17 cellular contexts compared by ENCODE assay signal in the genomic region with DNA sequence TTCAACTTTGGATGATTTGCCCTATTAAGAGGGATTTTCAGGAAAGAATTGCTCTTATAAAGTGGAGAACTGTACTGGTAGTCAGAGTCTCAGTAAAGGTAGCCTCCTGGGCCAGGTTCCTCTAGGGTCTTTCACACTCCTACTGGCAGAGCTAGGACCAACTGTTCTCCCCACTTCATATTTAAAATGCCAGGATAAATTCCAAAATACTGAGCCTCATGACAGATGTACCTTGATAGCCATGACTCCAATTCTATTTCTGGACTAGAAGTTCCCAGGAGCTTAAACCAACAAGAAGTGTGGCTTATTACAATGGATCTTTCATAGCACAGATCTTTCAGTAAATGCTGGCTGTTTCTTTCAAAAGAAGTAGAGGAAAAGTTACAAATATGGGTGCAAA.
"Had no signal": no experiment of that assay in that cellular context is flagged by ENCODE, and none has a peak within 500 bp of the region (broad histone marks: within the 10 kb centered on the region; RNA-seq: fewer than 3 reads in every experiment).

No MANE protein-coding gene starts in this region.

- H3K27ac ChIP-seq: adrenal gland, cardiac muscle cell, colonic mucosa, tibial artery, VCaP had no signal

- DNase-seq: activated CD4-positive, CD25-positive, alpha-beta regulatory T cell treated with anti-CD3 and anti-CD28 coated beads, Interleukin-2, amount 50 U/mL, for 72 hours; activated gamma-delta T cell; adrenal gland; colonic mucosa; erythroblast; foreskin melanocyte; kidney; natural killer cell; stimulated activated CD4-positive, alpha-beta T cell treated with anti-CD3 and anti-CD28 coated beads, Interleukin-2, amount 100 ng/mL, for 24 hours; stimulated activated naive CD8-positive, alpha-beta T cell treated with anti-CD3 and anti-CD28 coated beads, Interleukin-15, Interleukin-2, amounts not matched to agents 100 U/mL and 50 U/mL, for 24 hours; substantia nigra; SW 1271; T-helper 2 cell; tibial artery had no signal

- H3K4me1 ChIP-seq: adrenal gland, colonic mucosa had no signal

- H3K36me3 ChIP-seq: adrenal gland, cardiac muscle cell, colonic mucosa, tibial artery had no signal

- H3K4me3 ChIP-seq: adrenal gland, cardiac muscle cell, colonic mucosa, tibial artery had no signal

- ATAC-seq: left lobe of liver; natural killer cell; stimulated activated naive CD8-positive, alpha-beta T cell treated with anti-CD3 and anti-CD28 coated beads, Interleukin-15, Interleukin-2, amounts not matched to agents 100 U/mL and 50 U/mL, for 24 hours had no signal

- H3K9me3 ChIP-seq: adrenal gland, colonic mucosa, tibial artery had no signal

- H3K27me3 ChIP-seq: cardiac muscle cell, colonic mucosa, tibial artery had no signal
